Comparison of ENCODE assay signal across 13 cellular contexts in genomic region chr18:45785015-45785597, GRCh38. TPM values are rescaled to one million over a fixed set of nuclear protein-coding genes. Genes with fewer than 3 reads are reported as not detected.
A peak's percentile ranks its signal among the peaks of the same experiment; 100 is the strongest.
DNase-seq lines count a peak whose midpoint lies in the region; ATAC-seq, FAIRE-seq and TF ChIP-seq lines count a peak whose summit lies in the region.
"Had no signal": no experiment of that assay in that cellular context is flagged by ENCODE, and none has a peak within 500 bp of the region (broad histone marks: within the 10 kb centered on the region; RNA-seq: fewer than 3 reads in every experiment).

No MANE protein-coding gene starts in this region.

- WGBS in GM12878 (ENCODE audit: insufficient coverage, insufficient replicate concordance, low lambda C conversion rate, missing lambda C conversion rate): 8% methylated on average over 4 of the region's 4 CpGs

- H3K27ac ChIP-seq in GM12878 (ENCODE audit: control insufficient read depth, insufficient read depth): no peak overlapping the region
- no peak overlapping the region for H3K27ac ChIP-seq in osteoblast (ENCODE audit: low read depth, low read length)
- H3K27ac ChIP-seq: SJCRH30, thyroid gland had no signal

- intact Hi-C loops in GM12878 (cut with micrococcal nuclease; ENCODE audit: unreplicated experiment): no loop called here

- H3K9me3 ChIP-seq in GM12878 (replicated peaks; ENCODE audit: control insufficient read depth, insufficient read depth, low read length) (no peaks in the 10 kb centered on the region), osteoblast (ENCODE audit: low read depth, low read length) (no peaks in the 10 kb centered on the region), BE2C (no peaks in the 10 kb centered on the region)
- H3K9me3 ChIP-seq: SJCRH30, thyroid gland had no signal

- no peak for TF ChIP-seq POLR2A in GM12878 (IDR thresholded peaks at IDR 0.05; ENCODE audit: low read depth, low read length)

- SMC1A ChIA-PET in GM12878 (lab: Charles Lee; ENCODE audit: uncharacterized antibody, unreplicated experiment): no interaction called here

- no peaks in the 10 kb centered on the region for H4K20me1 ChIP-seq in GM12878 (ENCODE audit: control insufficient read depth, insufficient read depth)
- no peaks in the 10 kb centered on the region for H4K20me1 ChIP-seq in osteoblast (ENCODE audit: insufficient read depth, low read length)

- H3K4me3 Mint-ChIP-seq in activated CD8-positive, alpha-beta memory T cell treated with anti-CD3 and anti-CD28 coated beads, Interleukin-2, amount 10 ng/mL, durations not matched to agents 7 days and 5 days: peak overlapping the region; percentile 27

- H3K4me2 ChIP-seq in GM12878 (ENCODE audit: control insufficient read depth, insufficient read depth) (peak overlapping the region; percentile 30), osteoblast (ENCODE audit: insufficient read depth, low read length) (peak overlapping the region; percentile 18)

- RAD21 ChIA-PET in GM12878 (lab: Charles Lee; ENCODE audit: unreplicated experiment): no interaction called here

- H3K36me3 ChIP-seq in GM12878 (ENCODE audit: control insufficient read depth in 2 of 2, insufficient read depth in 2 of 2, low read length in 1 of 2) (no peaks in the 10 kb centered on the region), osteoblast (ENCODE audit: insufficient read depth, low read length) (no peaks in the 10 kb centered on the region), BE2C (no peaks in the 10 kb centered on the region)
- H3K36me3 ChIP-seq: SJCRH30, thyroid gland had no signal

- H3K4me1 ChIP-seq in GM12878 (ENCODE audit: control insufficient read depth, insufficient read depth, low read length) (no peaks in the 10 kb centered on the region), osteoblast (ENCODE audit: insufficient read depth, low read length) (peaks cover 33% of the 10 kb centered on the region), BE2C (no peaks in the 10 kb centered on the region)
- H3K4me1 ChIP-seq: SJCRH30, thyroid gland had no signal

- no peak for FAIRE-seq in GM12878 (lab: Jason Lieb, UNC)

- no peaks in the 10 kb centered on the region for H3K9me3 Mint-ChIP-seq in activated CD8-positive, alpha-beta memory T cell treated with anti-CD3 and anti-CD28 coated beads, Interleukin-2, amount 10 ng/mL, durations not matched to agents 7 days and 5 days (ENCODE audit: low read depth)
- H3K9me3 Mint-ChIP-seq: activated naive CD4-positive, alpha-beta T cell treated with anti-CD3 and anti-CD28 coated beads, Interleukin-2, amount 50 U/mL, for 72 hours had no signal

- H2AFZ ChIP-seq in GM12878 (ENCODE audit: control insufficient read depth, low read depth, low read length) (peak overlapping the region; percentile 57), osteoblast (ENCODE audit: low read length) (peak overlapping the region; percentile 21)

- peak; percentile 83 for ATAC-seq in activated CD8-positive, alpha-beta memory T cell treated with anti-CD3 and anti-CD28 coated beads, Interleukin-2, amount 10 ng/mL, durations not matched to agents 7 days and 5 days
- ATAC-seq in HG03135 (IDR thresholded peaks at IDR 0.05; ENCODE audit: unreplicated experiment): peak; percentile 63
- ATAC-seq in GM12878: no peak
- no peak for ATAC-seq in GM18867 (IDR thresholded peaks at IDR 0.05; ENCODE audit: unreplicated experiment)

- peaks cover 5% of the 10 kb centered on the region for H3K4me1 Mint-ChIP-seq in activated CD8-positive, alpha-beta memory T cell treated with anti-CD3 and anti-CD28 coated beads, Interleukin-2, amount 10 ng/mL, durations not matched to agents 7 days and 5 days

- POLR2A ChIA-PET in GM12878 (lab: Charles Lee): no interaction called here

- BruUV-seq in GM12878 (replicated peaks; lab: Mats Ljungman, UMichigan): no TSS peak

- DNase-seq in activated CD8-positive, alpha-beta memory T cell treated with anti-CD3 and anti-CD28 coated beads, Interleukin-2, amount 10 ng/mL, durations not matched to agents 7 days and 5 days: peak; percentile 63
- no peak for DNase-seq in activated CD8-positive, alpha-beta memory T cell treated with anti-CD3 and anti-CD28 coated beads for 24 hours
- DNase-seq in GM12878 (ENCODE audit: low read depth, low spot score) (no peak), osteoblast (ENCODE audit: insufficient read length, low spot score, missing footprints) (no peak), DMS79 treated with DMSO at 0.1 percent for 48 hours (lab: John Stamatoyannopoulos, UW) (no peak), BE2C (no peak)
- DNase-seq: GOT3, SJCRH30, thyroid gland had no signal

- CTCF ChIA-PET in activated CD8-positive, alpha-beta memory T cell treated with anti-CD3 and anti-CD28 coated beads, Interleukin-2, amount 10 ng/mL, durations not matched to agents 7 days and 5 days (lab: Charles Lee): no interaction called here
- CTCF ChIA-PET in GM12878 (lab: Yijun Ruan, JAX): interaction anchor here (0.7 kb wide), 1 partner anchor 644 kb away, joined by 3 read pairs; no protein-coding TSS in a partner anchor

- in situ Hi-C loops in GM12878 (cut with MboI): no loop called here

- H3K79me2 ChIP-seq in GM12878 (ENCODE audit: control insufficient read depth, insufficient read depth, low read length): no peaks in the 10 kb centered on the region
- no peaks in the 10 kb centered on the region for H3K79me2 ChIP-seq in osteoblast (ENCODE audit: insufficient read depth, low read length)

- peak overlapping the region; percentile 22; the same call in 1 of the 2 replicates for H3K9ac ChIP-seq in GM12878 (ENCODE audit: control insufficient read depth, insufficient read depth, low read length)

- no peaks in the 10 kb centered on the region for H3K27me3 ChIP-seq in GM12878 (replicated peaks in 1 of 2; ENCODE audit: control insufficient read depth in 2 of 2, insufficient read depth in 2 of 2, low read length in 1 of 2)
- no peaks in the 10 kb centered on the region for H3K27me3 ChIP-seq in osteoblast (ENCODE audit: insufficient read depth, low read length)
- H3K27me3 ChIP-seq in BE2C: no peaks in the 10 kb centered on the region
- H3K27me3 ChIP-seq: SJCRH30, thyroid gland had no signal

- H3K4me3 ChIP-seq in GM12878 (no peak overlapping the region), osteoblast (ENCODE audit: insufficient read depth, low read length) (no peak overlapping the region), BE2C (ENCODE audit: low read depth, low read length) (no peak overlapping the region)
- H3K4me3 ChIP-seq: SJCRH30, thyroid gland had no signal

- no peak for TF ChIP-seq RAD21 in GM12878 (IDR thresholded peaks at IDR 0.05; ENCODE audit: insufficient read depth, low read depth, low read length)

- TF ChIP-seq EP300 in GM12878 (IDR thresholded peaks at IDR 0.05; ENCODE audit: borderline replicate concordance in 1 of 2, control insufficient read depth in 1 of 2, low read depth in 2 of 2, low read length in 2 of 2): no peak

- peak overlapping the region; percentile 63 for H3K27ac Mint-ChIP-seq in activated CD8-positive, alpha-beta memory T cell treated with anti-CD3 and anti-CD28 coated beads, Interleukin-2, amount 10 ng/mL, durations not matched to agents 7 days and 5 days
- H3K27ac Mint-ChIP-seq: activated naive CD4-positive, alpha-beta T cell treated with anti-CD3 and anti-CD28 coated beads, Interleukin-2, amount 50 U/mL, for 72 hours had no signal

- H3K27me3 Mint-ChIP-seq in activated CD8-positive, alpha-beta memory T cell treated with anti-CD3 and anti-CD28 coated beads, Interleukin-2, amount 10 ng/mL, durations not matched to agents 7 days and 5 days: no peaks in the 10 kb centered on the region

- no peak for TF ChIP-seq CTCF in GM12878 (IDR thresholded peaks at IDR 0.05 in 2 of 3, conservative IDR thresholded peaks at IDR 0.05 in 1 of 3; ENCODE audit: control insufficient read depth in 2 of 3, extremely low read depth in 1 of 3, insufficient read depth in 1 of 3, low read depth in 3 of 3, low read length in 3 of 3)
- TF ChIP-seq CTCF in osteoblast (IDR thresholded peaks at IDR 0.05; ENCODE audit: extremely low read depth, low read depth, low read length): no peak
- TF ChIP-seq CTCF in BE2C (IDR thresholded peaks at IDR 0.05; ENCODE audit: low read depth, low read length): no peak

- no peaks in the 10 kb centered on the region for H3K36me3 Mint-ChIP-seq in activated CD8-positive, alpha-beta memory T cell treated with anti-CD3 and anti-CD28 coated beads, Interleukin-2, amount 10 ng/mL, durations not matched to agents 7 days and 5 days
- H3K36me3 Mint-ChIP-seq: activated naive CD4-positive, alpha-beta T cell treated with anti-CD3 and anti-CD28 coated beads, Interleukin-2, amount 50 U/mL, for 72 hours had no signal

RNA-seq across cellular contexts. Expression of gene SIGLEC15, which starts 40.4 kb away (rescaled TPM):
- total RNA-seq in activated CD8-positive, alpha-beta memory T cell treated with anti-CD3 and anti-CD28 coated beads, Interleukin-2, amount 10 ng/mL, durations not matched to agents 7 days and 5 days: not detected
- 0.58 and 1.3 TPM in 2 replicates for total RNA-seq in GM12878 (2013; cell fraction: nucleolus; rRNA removed)
- 0.45 TPM in 1 of 2 replicates, not detected in the other for total RNA-seq in GM12878 (2014; rRNA removed)
- total RNA-seq in GM12878 (2014; rRNA removed; fragmentation: Illumina TruSeq; extraction: Trizol): not detected in 2 replicates
- 0.21 TPM in 1 of 2 replicates, not detected in the other for total RNA-seq in GM12878 (2021)
- not detected for polyA plus RNA-seq in GM12878 (2011; ENCODE audit: low read depth)
- polyA plus RNA-seq in GM12878 (2011; rRNA removed): not detected in 2 replicates
- not detected in 2 replicates for polyA plus RNA-seq in GM12878 (2011; cell fraction: cytosol; rRNA removed)
- polyA plus RNA-seq in GM12878 (2011; cell fraction: nucleus; rRNA removed): not detected in 2 replicates
- polyA plus RNA-seq in GM12878 (2012): 0.51 TPM in 1 of 2 replicates, not detected in the other
- not detected in 2 replicates for polyA plus RNA-seq in GM12878 (2014; fragmentation: Illumina TruSeq; extraction: Trizol)
- polyA plus RNA-seq in GM12878 (2014; fragmentation: Nextera tagmentation; extraction: Ambion mirVana): not detected
- polyA plus RNA-seq in GM12878 (2014; rRNA removed): 0.03 TPM in 1 of 2 replicates, not detected in the other
- polyA plus RNA-seq in GM12878 (2016; fragmentation: Nextera tagmentation; extraction: Ambion mirVana): under 1 TPM in 1 of 2 experiments, not detected in 1; 0.09 TPM
- polyA minus RNA-seq in GM12878 (2011; rRNA and poly(A)+ RNA removed): not detected in 2 replicates
- polyA minus RNA-seq in GM12878 (2011; cell fraction: cytosol; rRNA and poly(A)+ RNA removed): not detected in 2 replicates
- polyA minus RNA-seq in GM12878 (2011; cell fraction: nucleus; rRNA and poly(A)+ RNA removed): not detected in 2 replicates
- 8.0 and 12.1 TPM in 2 replicates for total RNA-seq in osteoblast
- polyA plus RNA-seq in BE2C (2012; ENCODE audit: insufficient read depth, insufficient read length, low read depth): 0.45 TPM
- total RNA-seq: activated naive CD4-positive, alpha-beta T cell treated with anti-CD3 and anti-CD28 coated beads, Interleukin-2, amount 50 U/mL, for 72 hours; MCF 10A had no signal

Comparison
In these comparisons a context has a peak if more than half of its experiments do, and no peak if none do; other contexts are left out.
1. ATAC-seq: peak in activated CD8-positive, alpha-beta memory T cell treated with anti-CD3 and anti-CD28 coated beads, Interleukin-2, amount 10 ng/mL, durations not matched to agents 7 days and 5 days (single experiment) and HG03135 (single experiment); none in GM12878 (single experiment) and GM18867 (single experiment).